Comparison of ENCODE assay signal across 27 cellular contexts in genomic region chr5:175347931-175348330, GRCh38.
"Had no signal": no experiment of that assay in that cellular context is flagged by ENCODE, and none has a peak within 500 bp of the region (broad histone marks: within the 10 kb centered on the region; RNA-seq: fewer than 3 reads in every experiment).

No MANE protein-coding gene starts in this region.

- H3K9me3 ChIP-seq: left lung, lower lobe of right lung, neutrophil, psoas muscle, right lobe of liver, tibial nerve, uterus had no signal

- H3K9ac ChIP-seq: neural progenitor cell, parathyroid adenoma had no signal

- H3K4me3 ChIP-seq: left lung, lower lobe of right lung, neural progenitor cell, psoas muscle, right lobe of liver, tibial nerve, uterus had no signal

- H3K79me2 ChIP-seq: parathyroid adenoma had no signal

- H3K4me1 ChIP-seq: left lung, lower lobe of right lung, parathyroid adenoma, psoas muscle, right lobe of liver, tibial nerve, uterus had no signal

- H3K27ac ChIP-seq: left lung, lower lobe of right lung, neural progenitor cell, neutrophil, parathyroid adenoma, psoas muscle, right lobe of liver, tibial nerve, uterus had no signal

- H3K36me3 ChIP-seq: left lung, lower lobe of right lung, neural progenitor cell, neutrophil, right lobe of liver, tibial nerve, uterus had no signal

- ATAC-seq: left colon; left lung; lower lobe of right lung; natural killer cell; psoas muscle; right lobe of liver; stimulated activated memory B cell treated with anti-CD40 and anti-IgM and Interleukin-4, amounts not matched to agents 10 μg/mL and 1 μg/mL and 100 μg/mL, for 72 hours; stimulated activated naive CD8-positive, alpha-beta T cell treated with anti-CD3 and anti-CD28 coated beads, Interleukin-15, amount 100 ng/mL, for 72 hours had no signal

- H3K27me3 ChIP-seq: neutrophil, right lobe of liver, tibial nerve, uterus had no signal

- DNase-seq: hypothalamus; immature natural killer cell; kidney; left colon; left lung; lower lobe of right lung; mammary epithelial cell; mesendoderm; naive B cell; natural killer cell; nephron progenitor cell; occipital lobe; psoas muscle; right lobe of liver; stimulated activated CD4-positive, alpha-beta T cell treated with anti-CD3 and anti-CD28 coated beads, Interleukin-12 subunit alpha, Interleukin-12 subunit beta, amount 100 ng/mL, for 4 hours; stimulated activated CD4-positive, alpha-beta T cell treated with anti-CD3 and anti-CD28 coated beads, Interleukin-15, amount 100 ng/mL, for 24 hours; stimulated activated CD4-positive, alpha-beta T cell treated with anti-CD3 and anti-CD28 coated beads, Interleukin-4, amount 100 ng/mL, for 24 hours; stimulated activated CD8-positive, alpha-beta memory T cell treated with anti-CD3 and anti-CD28 coated beads, Interleukin-4, amount 100 ng/mL, for 48 hours; stimulated activated naive CD4-positive, alpha-beta T cell treated with Interleukin-2 at 50 U/mL for 16 hours; stimulated activated naive CD8-positive, alpha-beta T cell treated with anti-CD3 and anti-CD28 coated beads, Interleukin-15, amount 100 ng/mL, for 72 hours; substantia nigra; uterus had no signal

- H2AFZ ChIP-seq: neural progenitor cell, parathyroid adenoma had no signal
